26 cellular contexts compared by ENCODE assay signal in the genomic region with DNA sequence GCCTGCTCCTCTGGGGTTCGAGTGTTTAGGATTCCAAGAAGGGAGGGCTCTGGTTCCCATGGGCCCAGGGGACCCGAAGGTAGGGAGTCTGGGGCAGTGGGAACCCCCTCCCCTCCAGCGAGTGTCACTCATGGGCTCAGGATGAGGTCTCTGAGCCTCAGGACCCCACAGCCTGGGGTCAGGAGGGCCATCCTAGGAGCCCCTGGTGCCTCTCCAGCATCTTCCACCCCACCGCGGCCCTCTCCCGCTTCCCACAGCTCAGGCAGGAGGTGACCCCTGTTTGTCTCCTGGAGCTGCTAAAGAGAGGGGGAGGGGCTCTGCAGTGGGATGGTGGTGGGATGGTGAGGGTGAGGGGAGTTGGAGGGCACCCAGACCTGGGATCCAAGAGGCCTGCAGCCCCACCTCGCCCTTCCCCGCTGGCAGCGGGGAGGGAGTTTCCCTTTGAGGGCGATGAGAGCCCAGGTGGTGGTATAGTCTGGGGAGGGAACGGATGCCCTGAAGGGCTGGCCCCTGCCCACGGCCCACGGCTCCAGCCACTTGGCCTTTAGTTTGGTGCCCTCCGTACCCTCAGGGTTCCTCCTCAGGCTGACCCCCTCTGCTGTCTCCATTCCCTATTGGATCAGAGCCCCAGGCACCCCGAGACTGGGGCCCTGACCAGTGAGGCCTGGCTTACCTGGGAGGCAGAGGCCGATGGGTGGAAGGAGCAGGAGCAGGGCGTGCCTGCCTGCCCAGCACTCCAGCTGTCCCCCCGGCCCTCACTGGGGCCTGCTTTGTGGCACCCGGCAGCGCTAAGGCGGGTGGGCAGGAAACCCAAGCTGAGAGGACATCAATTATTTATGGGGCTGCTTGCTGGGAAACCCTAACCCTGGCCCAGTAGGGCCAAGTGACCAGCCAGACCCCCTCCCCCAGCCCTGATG. TPM values are rescaled to one million over a fixed set of nuclear protein-coding genes. Genes with fewer than 3 reads are reported as not detected.
"Had no signal": no experiment of that assay in that cellular context is flagged by ENCODE, and none has a peak within 500 bp of the region (broad histone marks: within the 10 kb centered on the region; RNA-seq: fewer than 3 reads in every experiment).

No MANE protein-coding gene starts in this region.

- H3K4me2 ChIP-seq: neural progenitor cell had no signal

- H3K27ac ChIP-seq: epithelial cell of prostate, esophagus muscularis mucosa, gastrocnemius medialis, heart right ventricle, neural progenitor cell, parathyroid adenoma, prostate gland, right lobe of liver, tibial artery, upper lobe of left lung, uterus had no signal

- H2AFZ ChIP-seq: neural progenitor cell, parathyroid adenoma had no signal

- DNase-seq: effector memory CD8-positive, alpha-beta T cell; gastrocnemius medialis; heart right ventricle; hypothalamus; occipital lobe; right lobe of liver; stimulated activated CD4-positive, alpha-beta T cell treated with anti-CD3 and anti-CD28 coated beads, Interleukin-4, amount 100 ng/mL, for 1 hour; stimulated activated CD8-positive, alpha-beta memory T cell treated with anti-CD3 and anti-CD28 coated beads, Interleukin-4, amount 100 ng/mL, for 48 hours; tibial artery; uterus had no signal

- H3K27me3 ChIP-seq: esophagus muscularis mucosa, gastrocnemius medialis, heart right ventricle, neural progenitor cell, right lobe of liver, tibial artery, upper lobe of left lung, uterus had no signal

- H3K9me3 ChIP-seq: esophagus muscularis mucosa, gastrocnemius medialis, heart right ventricle, prostate gland, right lobe of liver, tibial artery, upper lobe of left lung, uterus had no signal

- FAIRE-seq: islet of Langerhans had no signal

- ATAC-seq: effector memory CD8-positive, alpha-beta T cell; gastrocnemius medialis; heart right ventricle; left lobe of liver; natural killer cell treated with Interleukin-12 subunit alpha and Interleukin-12 subunit beta and Interleukin-15 and Interleukin-18, amount 100 ng/mL, for 72 hours; right lobe of liver; stimulated activated effector memory CD8-positive, alpha-beta T cell treated with anti-CD3 and anti-CD28 coated beads, Interleukin-12 subunit alpha, Interleukin-12 subunit beta, amount 100 ng/mL, for 72 hours had no signal

- H3K4me1 ChIP-seq: esophagus muscularis mucosa, neural progenitor cell, parathyroid adenoma, prostate gland, right lobe of liver, tibial artery, uterus had no signal

- H3K36me3 ChIP-seq: esophagus muscularis mucosa, gastrocnemius medialis, heart right ventricle, neural progenitor cell, prostate gland, right lobe of liver, tibial artery, upper lobe of left lung, uterus had no signal

- H3K79me2 ChIP-seq: parathyroid adenoma had no signal

- H3K4me3 ChIP-seq: esophagus muscularis mucosa, gastrocnemius medialis, heart right ventricle, neural progenitor cell, prostate gland, right lobe of liver, tibial artery, upper lobe of left lung, uterus had no signal

- H3K9ac ChIP-seq: neural progenitor cell, parathyroid adenoma had no signal

RNA-seq across cellular contexts. Expression of a gene that starts 1.1 kb away (rescaled TPM):
- total RNA-seq: fibroblast of villous mesenchyme, occipital lobe, renal cortical epithelial cell, temporal lobe had no signal

RNA-seq across cellular contexts. Expression of a gene that starts 1.5 kb away (rescaled TPM):
- total RNA-seq: esophagus muscularis mucosa; fibroblast of villous mesenchyme; gastrocnemius medialis; heart right ventricle; left lobe of liver; lower leg skin; mucosa of gallbladder; myocyte; natural killer cell treated with Interleukin-12 subunit alpha and Interleukin-12 subunit beta and Interleukin-15 and Interleukin-18, amount 100 ng/mL, for 72 hours; occipital lobe; prostate gland; renal cortical epithelial cell; right lobe of liver; temporal lobe; upper lobe of left lung; uterus had no signal
- polyA plus RNA-seq: heart right ventricle had no signal

RNA-seq across cellular contexts. Expression of a gene that starts 16.6 kb away (rescaled TPM):
- total RNA-seq: fibroblast of villous mesenchyme, occipital lobe, temporal lobe had no signal
